Comparison of ENCODE assay signal across 1 cellular context in the genomic region with DNA sequence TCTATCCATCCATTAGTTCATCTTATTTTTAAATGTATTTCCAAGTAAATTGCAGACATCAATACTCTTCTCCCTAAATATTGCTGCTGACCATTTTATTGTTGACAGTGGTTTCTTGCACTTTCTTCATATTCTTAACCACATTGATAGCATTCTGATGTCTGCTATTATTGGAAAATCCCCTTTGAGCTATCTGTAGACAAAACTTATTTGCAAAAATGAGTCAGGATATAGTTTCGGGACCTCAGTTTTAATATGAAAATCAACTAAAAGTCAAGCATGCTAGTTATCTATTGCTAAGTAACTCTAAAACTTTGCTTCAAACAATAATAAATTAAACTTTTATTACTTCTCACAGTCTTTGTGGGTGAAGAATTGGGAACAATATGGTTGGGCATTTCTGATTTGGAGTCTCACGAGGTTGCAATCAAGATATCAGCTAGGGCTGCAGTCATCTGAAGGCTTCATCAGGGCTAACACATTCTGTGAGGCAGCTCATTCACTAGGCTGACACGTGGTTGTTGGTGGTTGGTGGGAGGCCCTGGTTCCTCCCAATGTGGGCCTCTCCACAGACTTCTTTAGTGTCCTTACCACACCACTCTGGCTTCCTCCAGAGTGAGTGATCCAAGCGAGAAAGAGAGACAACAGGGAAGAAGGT.
TF ChIP-seq lines count a peak whose summit lies in the region.

No MANE protein-coding gene starts in this region.

TF ChIP-seq in WTC11, 78 proteins besides CTCF, POLR2A, EP300 and RAD21 (continued from another document):
- TF ChIP-seq, protein P1, sequence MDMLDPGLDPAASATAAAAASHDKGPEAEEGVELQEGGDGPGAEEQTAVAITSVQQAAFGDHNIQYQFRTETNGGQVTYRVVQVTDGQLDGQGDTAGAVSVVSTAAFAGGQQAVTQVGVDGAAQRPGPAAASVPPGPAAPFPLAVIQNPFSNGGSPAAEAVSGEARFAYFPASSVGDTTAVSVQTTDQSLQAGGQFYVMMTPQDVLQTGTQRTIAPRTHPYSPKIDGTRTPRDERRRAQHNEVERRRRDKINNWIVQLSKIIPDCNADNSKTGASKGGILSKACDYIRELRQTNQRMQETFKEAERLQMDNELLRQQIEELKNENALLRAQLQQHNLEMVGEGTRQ (CRISPR knock-in tag; IDR thresholded peaks at IDR 0.05) = no peak
- TF ChIP-seq CREM (CRISPR knock-in tag; IDR thresholded peaks at IDR 0.05) (no peak), NFYB (CRISPR knock-in tag; conservative IDR thresholded peaks at IDR 0.05; ENCODE audit: low read depth) (no peak)
